ENCODE assay signal across 9 cellular contexts in the genomic region with DNA sequence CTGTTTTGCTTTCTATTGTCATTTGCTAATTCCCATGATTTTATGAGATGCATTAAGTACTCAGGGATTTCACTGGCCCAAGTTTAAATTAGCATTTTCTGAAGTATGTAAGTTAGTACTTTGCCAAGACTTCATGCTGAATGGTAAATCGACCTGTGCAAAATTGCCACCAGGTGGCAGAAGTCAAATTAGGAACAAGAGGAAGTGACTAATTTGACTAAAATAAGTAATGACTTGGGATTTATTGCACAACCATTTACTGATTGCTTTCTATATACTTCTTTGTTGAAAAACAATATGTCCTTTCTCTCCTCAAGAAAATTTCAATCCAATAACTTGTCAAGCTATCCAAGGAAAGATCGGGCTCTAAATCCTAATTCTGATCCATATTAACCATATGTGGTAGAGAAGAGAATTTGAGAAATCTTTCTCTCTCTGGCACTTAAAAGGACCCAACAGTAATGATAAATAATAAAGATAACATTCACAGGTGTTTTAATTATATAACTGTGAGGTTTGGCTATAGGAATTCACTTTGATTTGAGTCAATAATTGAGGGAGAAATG.
DNase-seq lines count a peak whose midpoint lies in the region; ATAC-seq, FAIRE-seq and TF ChIP-seq lines count a peak whose summit lies in the region.
"Had no signal": no experiment of that assay in that cellular context is flagged by ENCODE, and none has a peak within 500 bp of the region (broad histone marks: within the 10 kb centered on the region; RNA-seq: fewer than 3 reads in every experiment).

No MANE protein-coding gene starts in this region.

- H3K36me3 ChIP-seq in WERI-Rb-1: no peaks in the 10 kb centered on the region
- H3K36me3 ChIP-seq in colonic mucosa: no peaks in the 10 kb centered on the region

- no peak overlapping the region for H3K27ac ChIP-seq in WERI-Rb-1
- H3K27ac ChIP-seq in colonic mucosa: no peak overlapping the region

- FAIRE-seq in GM19239 (lab: Jason Lieb, UNC): peak; percentile 21

- no peaks in the 10 kb centered on the region for H3K4me1 ChIP-seq in colonic mucosa

- intact Hi-C loops in colonic mucosa (cut with DNase I): no loop called here

- H3K27me3 ChIP-seq in WERI-Rb-1 (ENCODE audit: insufficient read depth, low read depth, severe bottlenecking) (no peaks in the 10 kb centered on the region), colonic mucosa (no peaks in the 10 kb centered on the region)

- DNase-seq in DMS53 (lab: John Stamatoyannopoulos, UW): peak; percentile 83
- no peak for DNase-seq in GM19239 (ENCODE audit: insufficient read length, low spot score)
- peak; percentile 33 for DNase-seq in M059J (ENCODE audit: low read depth)
- DNase-seq in WERI-Rb-1: peak; percentile 44
- DNase-seq in iPS DF 4.7 (ENCODE audit: extremely low read depth, low spot score): peak; percentile 11
- DNase-seq in superior temporal gyrus (ENCODE audit: extremely low spot score): peak; percentile 46
- no peak for DNase-seq in colonic mucosa

- TF ChIP-seq CTCF in WERI-Rb-1 (IDR thresholded peaks at IDR 0.05; ENCODE audit: low read depth, low read length) (peak; percentile 54), colonic mucosa (IDR thresholded peaks at IDR 0.05) (no peak)

- ATAC-seq in GM21515 (IDR thresholded peaks at IDR 0.05; ENCODE audit: unreplicated experiment): no peak
- ATAC-seq: stimulated activated effector memory CD8-positive, alpha-beta T cell treated with anti-CD3 and anti-CD28 coated beads, Interleukin-12 subunit alpha, Interleukin-12 subunit beta, amount 100 ng/mL, for 72 hours had no signal

- H3K9ac ChIP-seq in colonic mucosa (ENCODE audit: low read depth in 2 of 2, low read length in 2 of 2): no peak overlapping the region

- H3K9me3 ChIP-seq in WERI-Rb-1 (ENCODE audit: severe bottlenecking) (no peaks in the 10 kb centered on the region), colonic mucosa (no peaks in the 10 kb centered on the region)

- H3K4me3 ChIP-seq in WERI-Rb-1 (ENCODE audit: low read depth, low read length) (no peak overlapping the region), colonic mucosa (no peak overlapping the region)

Comparison
In these comparisons a context has a peak if more than half of its experiments do, and no peak if none do; other contexts are left out.
1. DNase-seq: peak in DMS53 (single experiment), M059J (single experiment), WERI-Rb-1 (single experiment), iPS DF 4.7 (single experiment) and superior temporal gyrus (single experiment); none in GM19239 (single experiment) and colonic mucosa (single experiment).